In genomic region chr6:126650931-126651330, GRCh38 we compare ENCODE assay signal across 1 cellular context.
TF ChIP-seq lines count a peak whose summit lies in the region.

No MANE protein-coding gene starts in this region.

TF ChIP-seq in IMR-90, 13 proteins besides CTCF, POLR2A, EP300 and RAD21 (continued from another document):
- TF ChIP-seq USF2 (IDR thresholded peaks at IDR 0.05; ENCODE audit: low read depth, low read length) (no peak), MAFK (IDR thresholded peaks at IDR 0.05; ENCODE audit: low read depth, low read length) (no peak), ELK1 (IDR thresholded peaks at IDR 0.05; ENCODE audit: borderline replicate concordance, low read depth, low read length) (no peak), NFE2L2 (IDR thresholded peaks at IDR 0.05; ENCODE audit: low read depth, low read length) (no peak), RFX5 (IDR thresholded peaks at IDR 0.05; ENCODE audit: low read depth, low read length) (no peak), FOS (IDR thresholded peaks at IDR 0.05; ENCODE audit: low read depth, low read length) (no peak)
TF ChIP-seq in IMR-90: peak in this region for 0.
